Comparison of ENCODE assay signal across 12 cellular contexts in genomic region chr7:135938563-135938962, GRCh38. TPM values are rescaled to one million over a fixed set of nuclear protein-coding genes. Genes with fewer than 3 reads are reported as not detected.
DNase-seq lines count a peak whose midpoint lies in the region; ATAC-seq and TF ChIP-seq lines count a peak whose summit lies in the region.
"Had no signal": no experiment of that assay in that cellular context is flagged by ENCODE, and none has a peak within 500 bp of the region (broad histone marks: within the 10 kb centered on the region; RNA-seq: fewer than 3 reads in every experiment).

No MANE protein-coding gene starts in this region.

- no peaks in the 10 kb centered on the region for H3K9me3 ChIP-seq in Karpas-422 (ENCODE audit: low read length)
- no peaks in the 10 kb centered on the region for H3K9me3 ChIP-seq in spleen
- no peaks in the 10 kb centered on the region for H3K9me3 ChIP-seq in PC-9 (ENCODE audit: insufficient read depth, low read depth)

- H3K4me1 ChIP-seq in Karpas-422 (ENCODE audit: low read length): peaks cover 6% of the 10 kb centered on the region; the same call in 1 of the 2 replicates
- H3K4me1 ChIP-seq in spleen: peaks cover 0 to 100% (median 64%) of the 10 kb centered on the region in 6 donors
- no peaks in the 10 kb centered on the region for H3K4me1 ChIP-seq in PC-9 (replicated peaks; ENCODE audit: insufficient read depth)

- TF ChIP-seq CTCF in spleen (IDR thresholded peaks at IDR 0.05 in 8 of 11, conservative IDR thresholded peaks at IDR 0.05 in 3 of 11): no peak
- TF ChIP-seq CTCF in PC-9 (conservative IDR thresholded peaks at IDR 0.05): no peak

- H3K4me1 Mint-ChIP-seq in memory B cell: peaks cover 57% of the 10 kb centered on the region

- peaks cover 97% of the 10 kb centered on the region for H3K79me2 ChIP-seq in Karpas-422 (ENCODE audit: low read length)
- H3K79me2 ChIP-seq in PC-9 (ENCODE audit: low read depth): peaks cover 68% of the 10 kb centered on the region

- no peak overlapping the region for H3K4me3 Mint-ChIP-seq in memory B cell

- H3K36me3 Mint-ChIP-seq in memory B cell: peaks cover 14% of the 10 kb centered on the region

- no peak overlapping the region for H2AFZ ChIP-seq in Karpas-422 (ENCODE audit: low read length)
- H2AFZ ChIP-seq in PC-9: no peak overlapping the region

- intact Hi-C loops in spleen (cut with DNase I; ENCODE audit: low total_unique reads) (no loop called here), PC-9 (cut with micrococcal nuclease; ENCODE audit: unreplicated experiment) (no loop called here)

- CTCF ChIA-PET in PC-9 (lab: Charles Lee): no interaction called here

- H4K20me1 ChIP-seq in Karpas-422 (ENCODE audit: insufficient read depth, low read depth, low read length) (peaks cover 12% of the 10 kb centered on the region; the same call in 1 of the 2 replicates), PC-9 (ENCODE audit: insufficient read depth) (peaks cover 15% of the 10 kb centered on the region; the same call in 1 of the 2 replicates)

- TF ChIP-seq POLR2A in spleen (IDR thresholded peaks at IDR 0.05): no peak

- H3K36me3 ChIP-seq in Karpas-422 (ENCODE audit: insufficient read depth, low read length) (peaks cover 11% of the 10 kb centered on the region; the same call in 1 of the 2 replicates), spleen (peaks cover 0 to 12% (median 0%) of the 10 kb centered on the region in 6 donors), PC-9 (ENCODE audit: low read depth) (peaks cover 4% of the 10 kb centered on the region; the same call in 1 of the 2 replicates)

- no peak overlapping the region for H3K27ac ChIP-seq in Karpas-422 (ENCODE audit: low read length)
- H3K27ac ChIP-seq in spleen: peak overlapping the region in 3 of 8 donors; percentile 0 to 34 (median 23)
- no peak overlapping the region for H3K27ac ChIP-seq in PC-9
- H3K27ac ChIP-seq: KMS-11 had no signal

- H3K4me2 ChIP-seq in Karpas-422 (ENCODE audit: low read depth, low read length, poor library complexity, severe bottlenecking) (no peak overlapping the region), PC-9 (no peak overlapping the region)
- H3K4me2 ChIP-seq: KMS-11 had no signal

- no peak for DNase-seq in memory B cell (ENCODE audit: low spot score in 2 of 2)
- no peak for DNase-seq in Karpas-422
- DNase-seq in COLO668 (lab: John Stamatoyannopoulos, UW; ENCODE audit: unreplicated experiment): no peak
- DNase-seq in spleen: no peak
- DNase-seq in PC-9: no peak
- DNase-seq: activated CD8-positive, alpha-beta memory T cell treated with anti-CD3 and anti-CD28 coated beads, Interleukin-2, amount 50 U/mL, for 4 hours; NCI-H524 treated with DMSO at 0.1 percent for 48 hours; T-helper 1 cell had no signal

- H3K9me2 ChIP-seq in Karpas-422 (replicated peaks; ENCODE audit: insufficient read depth, low read length) (no peaks in the 10 kb centered on the region), PC-9 (ENCODE audit: insufficient read depth) (no peaks in the 10 kb centered on the region)

- H3K27ac Mint-ChIP-seq in memory B cell: peak overlapping the region; percentile 63

- POLR2A ChIA-PET in PC-9 (lab: Charles Lee; ENCODE audit: unreplicated experiment): no interaction called here

- ATAC-seq in GM18520 (IDR thresholded peaks at IDR 0.05; ENCODE audit: unreplicated experiment) (peak; percentile 65), GM21447 (IDR thresholded peaks at IDR 0.05; ENCODE audit: unreplicated experiment) (peak; percentile 48), HG03135 (IDR thresholded peaks at IDR 0.05; ENCODE audit: unreplicated experiment) (peak; percentile 42), memory B cell (ENCODE audit: low read depth) (no peak)

- H3K9ac ChIP-seq in Karpas-422 (ENCODE audit: low read length): no peak overlapping the region
- H3K9ac ChIP-seq: KMS-11 had no signal

- no TSS peak for BruUV-seq in PC-9 (replicated peaks; lab: Mats Ljungman, UMichigan)

- H3K9me3 Mint-ChIP-seq in memory B cell: no peaks in the 10 kb centered on the region

- no peaks in the 10 kb centered on the region for H3K27me3 Mint-ChIP-seq in memory B cell

- no peaks in the 10 kb centered on the region; the same call in 1 of the 2 replicates for H3F3A ChIP-seq in PC-9 (ENCODE audit: insufficient read depth, low read depth)

- no peak overlapping the region for H3K4me3 ChIP-seq in Karpas-422 (ENCODE audit: low read length)
- no peak overlapping the region for H3K4me3 ChIP-seq in spleen
- no peak overlapping the region for H3K4me3 ChIP-seq in PC-9

- WGBS in spleen, 5 donors: 59 to 76% (median 71%) methylated on average over 3 of the region's 3 CpGs

- no peaks in the 10 kb centered on the region for H3K27me3 ChIP-seq in Karpas-422 (ENCODE audit: low read length)
- no peaks in the 10 kb centered on the region for H3K27me3 ChIP-seq in spleen (replicated peaks in 1 of 7)
- H3K27me3 ChIP-seq in PC-9 (ENCODE audit: insufficient read depth, low read depth): no peaks in the 10 kb centered on the region

RNA-seq across cellular contexts. Expression of gene MTPN, which starts 38.6 kb away (rescaled TPM):
- total RNA-seq in Karpas-422 (2014; rRNA removed; shearing (Covaris generic); ENCODE audit: low replicate concordance): 60.5 and 140 TPM in 2 replicates
- 100 to 1,000 TPM; 154 to 192 (median 167) TPM for total RNA-seq in spleen
- 10 to 100 TPM; 43.2 to 90.4 (median 76.5) TPM for polyA plus RNA-seq in spleen
- 181 and 212 TPM in 2 replicates for total RNA-seq in PC-9 (2021)
